ENCODE assay signal across 15 cellular contexts in genomic region chr1:112544753-112545152, GRCh38. TPM values are rescaled to one million over a fixed set of nuclear protein-coding genes. Genes with fewer than 3 reads are reported as not detected.
DNase-seq lines count a peak whose midpoint lies in the region; ATAC-seq and TF ChIP-seq lines count a peak whose summit lies in the region.
"Had no signal": no experiment of that assay in that cellular context is flagged by ENCODE, and none has a peak within 500 bp of the region (broad histone marks: within the 10 kb centered on the region; RNA-seq: fewer than 3 reads in every experiment).

No MANE protein-coding gene starts in this region.

- BruUV-seq in Calu3 (replicated peaks; lab: Mats Ljungman, UMichigan), result no TSS peak

- TF ChIP-seq EP300 in sigmoid colon (IDR thresholded peaks at IDR 0.05), result no peak

- H3K4me1 ChIP-seq in sigmoid colon, result peaks cover 0 to 10% (median 7%) of the 10 kb centered on the region in 4 donors

- H3K36me3 Mint-ChIP-seq in Calu3 (ENCODE audit: insufficient read depth, unreplicated experiment) (peaks cover 9% of the 10 kb centered on the region), endothelial cell (ENCODE audit: low read depth, unreplicated experiment) (peaks cover 4% of the 10 kb centered on the region)
- H3K36me3 Mint-ChIP-seq: activated naive CD4-positive, alpha-beta T cell treated with anti-CD3 and anti-CD28 coated beads, Interleukin-2, amount 50 U/mL, for 72 hours had no signal

- H3K4me3 Mint-ChIP-seq in Calu3 (ENCODE audit: low read depth, unreplicated experiment) (no peak overlapping the region), endothelial cell (ENCODE audit: unreplicated experiment) (no peak overlapping the region)
- H3K4me3 Mint-ChIP-seq: activated CD8-positive, alpha-beta T cell treated with anti-CD3 and anti-CD28 coated beads, Interleukin-2, amount 10 ng/mL, durations not matched to agents 7 days and 5 days; dendritic cell treated with granulocyte-macrophage colony-stimulating factor and Interleukin-4, amounts not matched to agents 40 ng/mL and 50 ng/mL, for 4 days; T-helper 17 cell had no signal

- TF ChIP-seq CTCF in Calu3 (IDR thresholded peaks at IDR 0.05; ENCODE audit: unreplicated experiment) (no peak), fibroblast of pulmonary artery (IDR thresholded peaks at IDR 0.05; ENCODE audit: low read length, missing control alignments) (no peak), sigmoid colon (IDR thresholded peaks at IDR 0.05) (no peak), endothelial cell (IDR thresholded peaks at IDR 0.05; ENCODE audit: unreplicated experiment) (no peak)

- DNase-seq in Calu3 (no peak), fibroblast of pulmonary artery (ENCODE audit: low read depth) (peak; percentile 71), sigmoid colon (no peak), endothelial cell (ENCODE audit: low spot score) (no peak), GF-D8 (lab: John Stamatoyannopoulos, UW) (no peak), T-helper 2 cell (no peak), DMS79 (lab: John Stamatoyannopoulos, UW) (no peak)
- DNase-seq: activated CD8-positive, alpha-beta T cell treated with anti-CD3 and anti-CD28 coated beads, Interleukin-2, amount 10 ng/mL, durations not matched to agents 7 days and 5 days; hypothalamus; Karpas-422; NCI-H2171; T-helper 17 cell had no signal

- H3K36me3 ChIP-seq in sigmoid colon, result peaks cover 0 to 33% (median 2%) of the 10 kb centered on the region in 4 donors

- H3K27me3 ChIP-seq in sigmoid colon, result no peaks in the 10 kb centered on the region

- no peak overlapping the region for H3K4me3 ChIP-seq in fibroblast of pulmonary artery (replicated peaks; ENCODE audit: low read depth, low read length)
- no peak overlapping the region for H3K4me3 ChIP-seq in sigmoid colon

- intact Hi-C loops in Calu3 (cut with micrococcal nuclease; ENCODE audit: unreplicated experiment), result no loop called here
- intact Hi-C loops in sigmoid colon (cut with DNase I), result no loop called here

- peak; percentile 49 for ATAC-seq in SK-N-SH treated with all-trans-retinoic acid at 6 μM for 48 hours
- ATAC-seq: activated CD8-positive, alpha-beta T cell treated with anti-CD3 and anti-CD28 coated beads, Interleukin-2, amount 10 ng/mL, durations not matched to agents 7 days and 5 days; T-helper 17 cell had no signal

- no peaks in the 10 kb centered on the region for H3K27me3 Mint-ChIP-seq in Calu3 (ENCODE audit: unreplicated experiment)
- no peaks in the 10 kb centered on the region for H3K27me3 Mint-ChIP-seq in endothelial cell (ENCODE audit: unreplicated experiment)
- H3K27me3 Mint-ChIP-seq: dendritic cell treated with granulocyte-macrophage colony-stimulating factor and Interleukin-4, amounts not matched to agents 40 ng/mL and 50 ng/mL, for 4 days; T-helper 17 cell had no signal

- peak overlapping the region in 3 of 4 donors; percentile 55 to 73 (median 66) for H3K27ac ChIP-seq in sigmoid colon

- H3K9me3 ChIP-seq in sigmoid colon, result no peaks in the 10 kb centered on the region

- CTCF ChIA-PET in Calu3 (lab: Charles Lee), result interaction anchor here (0.6 to 1.2 kb wide), 2 partner anchors 37 to 151 kb away, joined by 3 read pairs; no protein-coding TSS in a partner anchor

- H3K9me3 Mint-ChIP-seq in Calu3 (ENCODE audit: low read depth, unreplicated experiment) (no peaks in the 10 kb centered on the region), endothelial cell (ENCODE audit: unreplicated experiment) (no peaks in the 10 kb centered on the region)
- H3K9me3 Mint-ChIP-seq: activated naive CD4-positive, alpha-beta T cell treated with anti-CD3 and anti-CD28 coated beads, Interleukin-2, amount 50 U/mL, for 72 hours; dendritic cell treated with granulocyte-macrophage colony-stimulating factor and Interleukin-4, amounts not matched to agents 40 ng/mL and 50 ng/mL, for 4 days had no signal

- H3K4me1 Mint-ChIP-seq in Calu3 (ENCODE audit: low read depth, unreplicated experiment) (peaks cover 24% of the 10 kb centered on the region), endothelial cell (ENCODE audit: unreplicated experiment) (no peaks in the 10 kb centered on the region)

- TF ChIP-seq POLR2A in sigmoid colon (IDR thresholded peaks at IDR 0.05), result no peak

- 82 to 86% methylated on average over 3 of the region's 3 CpGs for WGBS in sigmoid colon, 2 donors

- H3K27ac Mint-ChIP-seq in Calu3 (ENCODE audit: unreplicated experiment) (peak overlapping the region; percentile 94), endothelial cell (ENCODE audit: unreplicated experiment) (no peak overlapping the region)
- H3K27ac Mint-ChIP-seq: activated CD8-positive, alpha-beta T cell treated with anti-CD3 and anti-CD28 coated beads, Interleukin-2, amount 10 ng/mL, durations not matched to agents 7 days and 5 days; dendritic cell treated with granulocyte-macrophage colony-stimulating factor and Interleukin-4, amounts not matched to agents 40 ng/mL and 50 ng/mL, for 4 days; T-helper 17 cell had no signal

TF ChIP-seq in SK-N-SH treated with all-trans-retinoic acid at 6 μM for 48 hours, 23 proteins besides CTCF, POLR2A, EP300 and RAD21:
- TF ChIP-seq TSHZ2 (CRISPR knock-in tag; IDR thresholded peaks at IDR 0.05) (no peak), ISL1 (CRISPR knock-in tag; IDR thresholded peaks at IDR 0.05) (peak; percentile 53)

RNA-seq across cellular contexts. Expression of gene WNT2B, which starts 36.0 kb away (rescaled TPM):
- total RNA-seq in Calu3 (2022) (5.8 and 6.7 TPM in 2 replicates), sigmoid colon (1 to 10 TPM; 1.5 to 4.2 (median 2.0) TPM), endothelial cell (ENCODE audit: unreplicated experiment) (1.3 TPM)
- polyA plus RNA-seq in sigmoid colon, result 1 to 10 TPM; 1.2 to 3.2 (median 1.2) TPM
- total RNA-seq: activated CD8-positive, alpha-beta T cell treated with anti-CD3 and anti-CD28 coated beads, Interleukin-2, amount 10 ng/mL, durations not matched to agents 7 days and 5 days had no signal
